ENCODE assay signal across 15 cellular contexts in genomic region chr14:71672596-71672995, GRCh38.
A peak's percentile ranks its signal among the peaks of the same experiment; 100 is the strongest.
DNase-seq lines count a peak whose midpoint lies in the region; ATAC-seq, FAIRE-seq and TF ChIP-seq lines count a peak whose summit lies in the region.
"Had no signal": no experiment of that assay in that cellular context is flagged by ENCODE, and none has a peak within 500 bp of the region (broad histone marks: within the 10 kb centered on the region; RNA-seq: fewer than 3 reads in every experiment).

No MANE protein-coding gene starts in this region.

- no peak overlapping the region for H2AFZ ChIP-seq in GM23338

- no peaks in the 10 kb centered on the region; the same call in 1 of the 2 replicates for H3K9me2 ChIP-seq in GM23338 (ENCODE audit: insufficient read depth)

- no peaks in the 10 kb centered on the region for H4K20me1 ChIP-seq in GM23338 (replicated peaks; ENCODE audit: insufficient read depth)

- DNase-seq in GM23338 (ENCODE audit: low spot score) (no peak), RWPE2 (ENCODE audit: low spot score) (no peak), myocyte (ENCODE audit: low read depth) (peak; percentile 17), urothelium cell line (ENCODE audit: low spot score) (no peak), NCI-H2081 treated with DMSO at 0.1 percent for 48 hours (lab: John Stamatoyannopoulos, UW) (no peak), HAP-1 (ENCODE audit: low spot score in 2 of 2) (no peak)
- no peak for DNase-seq in activated CD4-positive, alpha-beta T cell treated with anti-CD3 and anti-CD28 coated beads, Interleukin-2, amount 50 U/mL, for 4 hours
- DNase-seq: Caco-2; CD8-positive, alpha-beta T cell; DMS53; HCEC 1CT had no signal

- TF ChIP-seq CTCF in GM23338 (conservative IDR thresholded peaks at IDR 0.05; ENCODE audit: low read depth in 2 of 2) (no peak), RWPE2 (IDR thresholded peaks at IDR 0.05; ENCODE audit: poor library complexity, severe bottlenecking) (no peak)

- ATAC-seq in GM23338 (no peak), RWPE2 (ENCODE audit: low read depth) (0 out of 3 replicates have a peak, but pooled peaks have one; percentile 10)
- ATAC-seq: CD8-positive, alpha-beta T cell had no signal

- H3F3A ChIP-seq in GM23338 (replicated peaks; ENCODE audit: low read depth): no peaks in the 10 kb centered on the region

- no peak overlapping the region for H3K4me3 Mint-ChIP-seq in GM23338
- H3K4me3 Mint-ChIP-seq: CD14-positive monocyte; CD8-positive, alpha-beta T cell had no signal

- H3K27ac ChIP-seq in GM23338 (ENCODE audit: low read depth): no peak overlapping the region
- H3K27ac ChIP-seq in RWPE2 (ENCODE audit: poor library complexity, severe bottlenecking): no peak overlapping the region

- peak overlapping the region; percentile 49; the same call in 1 of the 2 replicates for H3K27ac Mint-ChIP-seq in GM23338
- H3K27ac Mint-ChIP-seq: CD8-positive, alpha-beta T cell had no signal

- H3K36me3 Mint-ChIP-seq in GM23338 (ENCODE audit: low read depth): peaks cover 58% of the 10 kb centered on the region

- H3K4me2 ChIP-seq in GM23338: no peak overlapping the region

- peaks cover 13% of the 10 kb centered on the region; the same call in 2 of the 3 replicates for H3K4me1 Mint-ChIP-seq in GM23338

- FAIRE-seq in urothelium cell line (lab: Jason Lieb, UNC): peak; percentile 5
- FAIRE-seq: A204.1, GM18507, H1 had no signal

- peaks cover 8% of the 10 kb centered on the region for H3K4me1 ChIP-seq in GM23338 (ENCODE audit: insufficient read depth)
- H3K4me1 ChIP-seq in RWPE2 (ENCODE audit: insufficient read depth, poor library complexity, severe bottlenecking): no peaks in the 10 kb centered on the region
- peaks cover 12% of the 10 kb centered on the region for H3K4me1 ChIP-seq in HAP-1
- H3K4me1 ChIP-seq: Caco-2 had no signal

- H3K36me3 ChIP-seq in GM23338 (ENCODE audit: insufficient read depth) (peaks cover 3% of the 10 kb centered on the region; the same call in 1 of the 2 replicates), RWPE2 (ENCODE audit: low read depth) (peaks cover 56% of the 10 kb centered on the region), HAP-1 (replicated peaks) (no peaks in the 10 kb centered on the region)

- H3K27me3 ChIP-seq in GM23338 (ENCODE audit: insufficient read depth) (no peaks in the 10 kb centered on the region), RWPE2 (ENCODE audit: insufficient read depth, poor library complexity, severe bottlenecking) (no peaks in the 10 kb centered on the region), HAP-1 (ENCODE audit: low read depth) (no peaks in the 10 kb centered on the region)

- peaks cover 11% of the 10 kb centered on the region for H3K27me3 Mint-ChIP-seq in GM23338 (ENCODE audit: insufficient read depth, low read depth, poor library complexity)

- no peaks in the 10 kb centered on the region for H3K79me2 ChIP-seq in GM23338 (replicated peaks; ENCODE audit: insufficient read depth)

- H3K4me3 ChIP-seq in GM23338 (no peak overlapping the region), RWPE2 (ENCODE audit: severe bottlenecking) (no peak overlapping the region), HAP-1 (no peak overlapping the region)

- in situ Hi-C loops in HAP-1 (cut with MboI; ENCODE audit: low sequenced_read_pairs): no loop called here

- peaks cover 2% of the 10 kb centered on the region for H3K9me3 ChIP-seq in RWPE2 (ENCODE audit: severe bottlenecking)
- H3K9me3 ChIP-seq in HAP-1: no peaks in the 10 kb centered on the region; the same call in 1 of the 2 replicates
- H3K9me3 ChIP-seq: Caco-2 had no signal

- H3K9me3 Mint-ChIP-seq in GM23338: peaks cover 18% of the 10 kb centered on the region; the same call in 2 of the 3 replicates
- H3K9me3 Mint-ChIP-seq: CD8-positive, alpha-beta T cell had no signal

TF ChIP-seq in GM23338, 12 proteins besides CTCF, POLR2A, EP300 and RAD21 (continues in another document):
- TF ChIP-seq EZH2phosphoT487 (IDR thresholded peaks at IDR 0.05; ENCODE audit: unreplicated experiment) (no peak), JUNB (IDR thresholded peaks at IDR 0.05; ENCODE audit: unreplicated experiment) (no peak), ZNF462 (CRISPR knock-in tag; IDR thresholded peaks at IDR 0.05) (no peak), ZNF114 (CRISPR knock-in tag; IDR thresholded peaks at IDR 0.05) (no peak)
- TF ChIP-seq, protein P1, sequence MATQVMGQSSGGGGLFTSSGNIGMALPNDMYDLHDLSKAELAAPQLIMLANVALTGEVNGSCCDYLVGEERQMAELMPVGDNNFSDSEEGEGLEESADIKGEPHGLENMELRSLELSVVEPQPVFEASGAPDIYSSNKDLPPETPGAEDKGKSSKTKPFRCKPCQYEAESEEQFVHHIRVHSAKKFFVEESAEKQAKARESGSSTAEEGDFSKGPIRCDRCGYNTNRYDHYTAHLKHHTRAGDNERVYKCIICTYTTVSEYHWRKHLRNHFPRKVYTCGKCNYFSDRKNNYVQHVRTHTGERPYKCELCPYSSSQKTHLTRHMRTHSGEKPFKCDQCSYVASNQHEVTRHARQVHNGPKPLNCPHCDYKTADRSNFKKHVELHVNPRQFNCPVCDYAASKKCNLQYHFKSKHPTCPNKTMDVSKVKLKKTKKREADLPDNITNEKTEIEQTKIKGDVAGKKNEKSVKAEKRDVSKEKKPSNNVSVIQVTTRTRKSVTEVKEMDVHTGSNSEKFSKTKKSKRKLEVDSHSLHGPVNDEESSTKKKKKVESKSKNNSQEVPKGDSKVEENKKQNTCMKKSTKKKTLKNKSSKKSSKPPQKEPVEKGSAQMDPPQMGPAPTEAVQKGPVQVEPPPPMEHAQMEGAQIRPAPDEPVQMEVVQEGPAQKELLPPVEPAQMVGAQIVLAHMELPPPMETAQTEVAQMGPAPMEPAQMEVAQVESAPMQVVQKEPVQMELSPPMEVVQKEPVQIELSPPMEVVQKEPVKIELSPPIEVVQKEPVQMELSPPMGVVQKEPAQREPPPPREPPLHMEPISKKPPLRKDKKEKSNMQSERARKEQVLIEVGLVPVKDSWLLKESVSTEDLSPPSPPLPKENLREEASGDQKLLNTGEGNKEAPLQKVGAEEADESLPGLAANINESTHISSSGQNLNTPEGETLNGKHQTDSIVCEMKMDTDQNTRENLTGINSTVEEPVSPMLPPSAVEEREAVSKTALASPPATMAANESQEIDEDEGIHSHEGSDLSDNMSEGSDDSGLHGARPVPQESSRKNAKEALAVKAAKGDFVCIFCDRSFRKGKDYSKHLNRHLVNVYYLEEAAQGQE (IDR thresholded peaks at IDR 0.05; ENCODE audit: unreplicated experiment): no peak
